Comparison of ENCODE assay signal across 22 cellular contexts in genomic region chr18:74507120-74507881, GRCh38. TPM values are rescaled to one million over a fixed set of nuclear protein-coding genes. Genes with fewer than 3 reads are reported as not detected.
DNase-seq lines count a peak whose midpoint lies in the region; ATAC-seq and TF ChIP-seq lines count a peak whose summit lies in the region.
"Had no signal": no experiment of that assay in that cellular context is flagged by ENCODE, and none has a peak within 500 bp of the region (broad histone marks: within the 10 kb centered on the region; RNA-seq: fewer than 3 reads in every experiment).

No MANE protein-coding gene starts in this region.

- CTCF ChIA-PET in activated CD8-positive, alpha-beta memory T cell treated with anti-CD3 and anti-CD28 coated beads, Interleukin-2, amount 10 ng/mL, durations not matched to agents 7 days and 5 days (lab: Charles Lee), result no interaction called here

- H3K27me3 Mint-ChIP-seq in activated CD8-positive, alpha-beta memory T cell treated with anti-CD3 and anti-CD28 coated beads, Interleukin-2, amount 10 ng/mL, durations not matched to agents 7 days and 5 days, result no peaks in the 10 kb centered on the region
- H3K27me3 Mint-ChIP-seq in nephron (ENCODE audit: low read depth) (no peaks in the 10 kb centered on the region), type B pancreatic cell (no peaks in the 10 kb centered on the region)
- H3K27me3 Mint-ChIP-seq: activated naive CD8-positive, alpha-beta T cell had no signal

- TF ChIP-seq CTCF in dorsolateral prefrontal cortex (IDR thresholded peaks at IDR 0.05 in 54 of 56, conservative IDR thresholded peaks at IDR 0.05 in 2 of 56; ENCODE audit: low read depth in 1 of 56, partially characterized antibody in 56 of 56), result no peak
- no peak for TF ChIP-seq CTCF in nephron (IDR thresholded peaks at IDR 0.05; ENCODE audit: unreplicated experiment in 3 of 3)
- TF ChIP-seq CTCF in type B pancreatic cell (conservative IDR thresholded peaks at IDR 0.05), result no peak
- no peak for TF ChIP-seq CTCF in gastrocnemius medialis (IDR thresholded peaks at IDR 0.05 in 4 of 5, conservative IDR thresholded peaks at IDR 0.05 in 1 of 5)

- no peaks in the 10 kb centered on the region for H3K9me3 ChIP-seq in gastrocnemius medialis
- H3K9me3 ChIP-seq: A549, left ventricle myocardium inferior, mucosa of descending colon, transverse colon had no signal

- ATAC-seq in activated CD8-positive, alpha-beta memory T cell treated with anti-CD3 and anti-CD28 coated beads, Interleukin-2, amount 10 ng/mL, durations not matched to agents 7 days and 5 days, result no peak
- no peak for ATAC-seq in gastrocnemius medialis
- ATAC-seq: A549; activated T-cell treated with anti-CD3 and anti-CD28 coated beads, Interleukin-2, amount 50 U/mL, for 72 hours had no signal

- H3K4me1 ChIP-seq in gastrocnemius medialis, result no peaks in the 10 kb centered on the region
- H3K4me1 ChIP-seq: A549 had no signal

- H3K27ac Mint-ChIP-seq in activated CD8-positive, alpha-beta memory T cell treated with anti-CD3 and anti-CD28 coated beads, Interleukin-2, amount 10 ng/mL, durations not matched to agents 7 days and 5 days, result no peak overlapping the region
- H3K27ac Mint-ChIP-seq in nephron (peak overlapping the region; percentile 88 to 99 (median 98)), type B pancreatic cell (peak overlapping the region; percentile 50)
- H3K27ac Mint-ChIP-seq: activated naive CD8-positive, alpha-beta T cell had no signal

- peak overlapping the region; percentile 6 to 100 (median 95) for H3K27ac ChIP-seq in dorsolateral prefrontal cortex
- H3K27ac ChIP-seq in gastrocnemius medialis, result no peak overlapping the region
- H3K27ac ChIP-seq: A549, left ventricle myocardium inferior, transverse colon had no signal

- H3K4me1 Mint-ChIP-seq in activated CD8-positive, alpha-beta memory T cell treated with anti-CD3 and anti-CD28 coated beads, Interleukin-2, amount 10 ng/mL, durations not matched to agents 7 days and 5 days, result peaks cover 8% of the 10 kb centered on the region
- H3K4me1 Mint-ChIP-seq in nephron, result peaks cover 20% of the 10 kb centered on the region
- H3K4me1 Mint-ChIP-seq in type B pancreatic cell (ENCODE audit: unreplicated experiment), result no peaks in the 10 kb centered on the region

- H3K9me3 Mint-ChIP-seq in activated CD8-positive, alpha-beta memory T cell treated with anti-CD3 and anti-CD28 coated beads, Interleukin-2, amount 10 ng/mL, durations not matched to agents 7 days and 5 days (ENCODE audit: low read depth), result no peaks in the 10 kb centered on the region
- H3K9me3 Mint-ChIP-seq in nephron, result no peaks in the 10 kb centered on the region
- no peaks in the 10 kb centered on the region for H3K9me3 Mint-ChIP-seq in type B pancreatic cell
- H3K9me3 Mint-ChIP-seq: activated T-cell treated with anti-CD3 and anti-CD28 coated beads, Interleukin-2, amount 50 U/mL, for 72 hours had no signal

- in situ Hi-C loops in gastrocnemius medialis (cut with MboI; ENCODE audit: low sequenced_read_pairs in 4 of 4), result no loop called here

- intact Hi-C loops in dorsolateral prefrontal cortex (cut with DNase I) (no loop called here), gastrocnemius medialis (cut with DNase I; ENCODE audit: low total_unique reads) (no loop called here)

- no peak overlapping the region for H3K4me3 Mint-ChIP-seq in activated CD8-positive, alpha-beta memory T cell treated with anti-CD3 and anti-CD28 coated beads, Interleukin-2, amount 10 ng/mL, durations not matched to agents 7 days and 5 days
- H3K4me3 Mint-ChIP-seq in nephron, result peak overlapping the region in 2 of 3 experiments; percentile 45 to 53
- no peak overlapping the region for H3K4me3 Mint-ChIP-seq in type B pancreatic cell
- H3K4me3 Mint-ChIP-seq: activated naive CD8-positive, alpha-beta T cell; activated T-cell treated with anti-CD3 and anti-CD28 coated beads, Interleukin-2, amount 50 U/mL, for 72 hours had no signal

- peak; percentile 35 for DNase-seq in activated CD8-positive, alpha-beta memory T cell treated with anti-CD3 and anti-CD28 coated beads, Interleukin-2, amount 50 U/mL, for 48 hours
- no peak for DNase-seq in activated CD8-positive, alpha-beta memory T cell treated with anti-CD3 and anti-CD28 coated beads, Interleukin-2, amount 10 ng/mL, durations not matched to agents 7 days and 5 days
- DNase-seq in dorsolateral prefrontal cortex (no peak), type B pancreatic cell (ENCODE audit: extremely low spot score, unreplicated experiment) (peak; percentile 67), COLO829 (ENCODE audit: low spot score) (no peak), gastrocnemius medialis (no peak)
- DNase-seq in stimulated activated naive CD4-positive, alpha-beta T cell treated with Interleukin-2 at 50 U/mL for 16 hours (lab: John Stamatoyannopoulos, UW), result no peak
- DNase-seq: activated CD4-positive, alpha-beta T cell treated with anti-CD3 and anti-CD28 coated beads, Interleukin-2, amount 50 U/mL, for 4 hours; activated T-cell treated with anti-CD3 and anti-CD28 coated beads, Interleukin-2, amount 50 U/mL, for 72 hours; GOT3; Kasumi-1; left ventricle myocardium inferior; mucosa of descending colon; NCI-H1105 treated with DMSO at 0.1 percent for 48 hours; NCI-H526; occipital lobe; SHP77; transverse colon had no signal

- H3K36me3 ChIP-seq in gastrocnemius medialis, result peaks cover 0 to 88% of the 10 kb centered on the region in 2 donors

- H3K36me3 Mint-ChIP-seq in activated CD8-positive, alpha-beta memory T cell treated with anti-CD3 and anti-CD28 coated beads, Interleukin-2, amount 10 ng/mL, durations not matched to agents 7 days and 5 days, result peaks cover 52% of the 10 kb centered on the region
- H3K36me3 Mint-ChIP-seq in nephron (ENCODE audit: low read depth), result peaks cover 65% of the 10 kb centered on the region
- H3K36me3 Mint-ChIP-seq in type B pancreatic cell, result peaks cover 30% of the 10 kb centered on the region

- H3K27me3 ChIP-seq in dorsolateral prefrontal cortex (no peaks in the 10 kb centered on the region), gastrocnemius medialis (no peaks in the 10 kb centered on the region)
- H3K27me3 ChIP-seq: transverse colon had no signal

- no peak for TF ChIP-seq POLR2A in gastrocnemius medialis (IDR thresholded peaks at IDR 0.05)

- H3K4me3 ChIP-seq in dorsolateral prefrontal cortex (peak overlapping the region in 16 of 59 donors; percentile 1 to 39 (median 16)), gastrocnemius medialis (no peak overlapping the region)
- H3K4me3 ChIP-seq: A549, left ventricle myocardium inferior, mucosa of descending colon, transverse colon had no signal

RNA-seq across cellular contexts. Expression of gene CNDP2, which starts 11.1 kb away (rescaled TPM):
- total RNA-seq in activated CD8-positive, alpha-beta memory T cell treated with anti-CD3 and anti-CD28 coated beads, Interleukin-2, amount 10 ng/mL, durations not matched to agents 7 days and 5 days, result 100 to 1,000 TPM; 141 to 176 TPM
- total RNA-seq in dorsolateral prefrontal cortex, result 100 to 1,000 TPM; 146 to 408 (median 218) TPM
- total RNA-seq in type B pancreatic cell (ENCODE audit: low replicate concordance), result 197 and 248 TPM in 2 replicates
- 10 to 100 TPM; 29.5 to 82.8 (median 31.6) TPM for total RNA-seq in gastrocnemius medialis

RNA-seq across cellular contexts. Expression of gene CNDP1, which starts 27.0 kb away (rescaled TPM):
- total RNA-seq in activated CD8-positive, alpha-beta memory T cell treated with anti-CD3 and anti-CD28 coated beads, Interleukin-2, amount 10 ng/mL, durations not matched to agents 7 days and 5 days, result under 1 TPM in 1 of 2 experiments, not detected in 1; 0.28 TPM
- total RNA-seq in dorsolateral prefrontal cortex, result 100 to 1,000 TPM in 66 of 120 experiments, 10 to 100 TPM in 54; 11.2 to 509 (median 107) TPM
- total RNA-seq in type B pancreatic cell (ENCODE audit: low replicate concordance), result 0.48 and 0.67 TPM in 2 replicates
- total RNA-seq in gastrocnemius medialis, result not detected
- total RNA-seq: left ventricle myocardium inferior, OCI-LY7, transverse colon had no signal

RNA-seq across cellular contexts. Expression of gene DIPK1C, which starts 50.2 kb away (rescaled TPM):
- total RNA-seq in activated CD8-positive, alpha-beta memory T cell treated with anti-CD3 and anti-CD28 coated beads, Interleukin-2, amount 10 ng/mL, durations not matched to agents 7 days and 5 days, result not detected
- 10 to 100 TPM in 76 of 120 experiments, 1 to 10 TPM in 44; 1.9 to 31.7 (median 11.6) TPM for total RNA-seq in dorsolateral prefrontal cortex
- 0.26 and 0.36 TPM in 2 replicates for total RNA-seq in type B pancreatic cell (ENCODE audit: low replicate concordance)
- 1 to 10 TPM in 1 of 4 donors, under 1 TPM in 1, not detected in 2; 0.07 to 2.0 TPM for total RNA-seq in gastrocnemius medialis
- total RNA-seq: activated T-cell treated with anti-CD3 and anti-CD28 coated beads, Interleukin-2, amount 50 U/mL, for 72 hours; OCI-LY7 had no signal

Comparison
In these comparisons a context has a peak if more than half of its experiments do, and no peak if none do; other contexts are left out.
1. DNase-seq: peak in activated CD8-positive, alpha-beta memory T cell treated with anti-CD3 and anti-CD28 coated beads, Interleukin-2, amount 50 U/mL, for 48 hours (single experiment) and type B pancreatic cell (single experiment); none in activated CD8-positive, alpha-beta memory T cell treated with anti-CD3 and anti-CD28 coated beads, Interleukin-2, amount 10 ng/mL, durations not matched to agents 7 days and 5 days (single experiment), dorsolateral prefrontal cortex (0 of 10), COLO829 (single experiment), gastrocnemius medialis (0 of 2) and stimulated activated naive CD4-positive, alpha-beta T cell treated with Interleukin-2 at 50 U/mL for 16 hours (single experiment).
2. H3K4me3 Mint-ChIP-seq: peak in nephron (2 of 3); none in activated CD8-positive, alpha-beta memory T cell treated with anti-CD3 and anti-CD28 coated beads, Interleukin-2, amount 10 ng/mL, durations not matched to agents 7 days and 5 days (single experiment) and type B pancreatic cell (single experiment).
3. H3K27ac ChIP-seq: peak in dorsolateral prefrontal cortex (59 of 59); none in gastrocnemius medialis (0 of 4).